In the genomic region with DNA sequence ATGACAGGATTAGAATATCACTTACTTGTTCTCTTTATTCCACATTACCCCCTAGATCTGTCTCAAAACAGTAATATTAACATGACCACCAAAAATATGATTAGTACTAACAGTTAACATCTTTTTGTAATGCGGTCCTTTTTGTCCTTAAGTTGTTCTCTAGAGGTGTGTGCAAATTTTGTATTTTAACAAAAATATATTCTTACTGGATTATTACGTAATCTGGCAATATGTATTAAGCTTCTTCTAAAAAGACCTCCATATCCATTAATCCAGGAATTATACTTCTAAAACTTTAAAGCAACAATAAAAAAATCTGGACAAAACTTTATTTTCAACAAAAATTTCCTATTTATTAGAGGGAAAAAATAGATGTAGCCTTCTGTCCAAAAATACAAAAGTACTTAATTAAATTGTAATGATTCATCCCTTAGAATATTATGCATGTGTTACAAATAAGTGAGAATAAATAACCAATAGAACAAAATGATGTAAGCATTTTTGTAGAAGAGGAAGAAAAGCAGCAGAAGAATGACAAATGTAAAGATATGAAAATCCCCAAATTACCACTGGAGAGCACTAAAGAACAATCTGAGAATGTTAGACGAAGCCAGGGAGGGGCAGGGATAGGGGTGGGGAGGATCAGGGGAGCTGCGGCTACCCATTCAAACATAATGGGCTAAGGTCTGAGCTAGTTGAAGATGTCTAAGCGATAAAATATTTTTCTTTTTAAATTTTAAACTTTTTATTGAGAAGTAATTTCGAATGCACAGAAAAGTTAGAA, we compare ENCODE assay signal across 29 cellular contexts.
DNase-seq lines count a peak whose midpoint lies in the region; ATAC-seq, FAIRE-seq and TF ChIP-seq lines count a peak whose summit lies in the region.
"Had no signal": no experiment of that assay in that cellular context is flagged by ENCODE, and none has a peak within 500 bp of the region (broad histone marks: within the 10 kb centered on the region; RNA-seq: fewer than 3 reads in every experiment).

No MANE protein-coding gene starts in this region.

- H3K23ac ChIP-seq in mesenchymal stem cell (ENCODE audit: low read length in 2 of 2): no peak overlapping the region

- peaks cover 0 to 19% (median 8%) of the 10 kb centered on the region in 11 donors for H3K9me3 Mint-ChIP-seq in naive thymus-derived CD4-positive, alpha-beta T cell
- H3K9me3 Mint-ChIP-seq in nephron progenitor cell: peaks cover 40% of the 10 kb centered on the region
- H3K9me3 Mint-ChIP-seq: activated CD4-positive, alpha-beta T cell treated with anti-CD3 and anti-CD28 coated beads, Interleukin-2, amount 10 ng/mL, durations not matched to agents 7 days and 5 days had no signal

- no peak for TF ChIP-seq POLR2A in GM12878 (IDR thresholded peaks at IDR 0.05; ENCODE audit: low read depth, low read length)

- no peaks in the 10 kb centered on the region for H3K4me1 Mint-ChIP-seq in naive thymus-derived CD4-positive, alpha-beta T cell
- peaks cover 26% of the 10 kb centered on the region for H3K4me1 Mint-ChIP-seq in nephron progenitor cell
- H3K4me1 Mint-ChIP-seq: activated CD4-positive, alpha-beta T cell treated with anti-CD3 and anti-CD28 coated beads, Interleukin-2, amount 10 ng/mL, durations not matched to agents 7 days and 5 days; activated CD8-positive, alpha-beta memory T cell treated with anti-CD3 and anti-CD28 coated beads, Interleukin-2, amount 10 ng/mL, durations not matched to agents 7 days and 5 days; naive B cell had no signal

- intact Hi-C loops in A673 (cut with micrococcal nuclease; ENCODE audit: unreplicated experiment): no loop called here
- intact Hi-C loops in GM12878 (cut with micrococcal nuclease; ENCODE audit: unreplicated experiment): no loop called here
- intact Hi-C loops in naive thymus-derived CD4-positive, alpha-beta T cell (cut with micrococcal nuclease): no loop called here

- H3K36me3 Mint-ChIP-seq in naive thymus-derived CD4-positive, alpha-beta T cell: no peaks in the 10 kb centered on the region
- H3K36me3 Mint-ChIP-seq in nephron progenitor cell (ENCODE audit: low read depth): peaks cover 27% of the 10 kb centered on the region
- H3K36me3 Mint-ChIP-seq: activated CD8-positive, alpha-beta memory T cell treated with anti-CD3 and anti-CD28 coated beads, Interleukin-2, amount 10 ng/mL, durations not matched to agents 7 days and 5 days; naive B cell had no signal

- no peaks in the 10 kb centered on the region for H4K20me1 ChIP-seq in GM12878 (ENCODE audit: control insufficient read depth, insufficient read depth)
- H4K20me1 ChIP-seq: BLaER1 treated with 17β-estradiol and CSF1 and Interleukin-3, amounts not matched to agents 10 nM and 100 nM had no signal

- RAD21 ChIA-PET in GM12878 (lab: Charles Lee; ENCODE audit: unreplicated experiment): no interaction called here

- no peak overlapping the region for H2BK12ac ChIP-seq in mesenchymal stem cell (ENCODE audit: low read length in 2 of 2)

- H3K9ac ChIP-seq in GM12878 (ENCODE audit: control insufficient read depth, insufficient read depth, low read length) (no peak overlapping the region), mesenchymal stem cell (ENCODE audit: low read length) (peak overlapping the region; percentile 10)
- H3K9ac ChIP-seq: BLaER1 treated with 17β-estradiol and CSF1 and Interleukin-3, amounts not matched to agents 10 nM and 100 nM; KMS-11 had no signal

- H2AK5ac ChIP-seq in mesenchymal stem cell (ENCODE audit: low read length, severe bottlenecking): no peak overlapping the region

- H4K91ac ChIP-seq in mesenchymal stem cell (ENCODE audit: low read length): no peak overlapping the region

- POLR2A ChIA-PET in A673 (lab: Charles Lee; ENCODE audit: low non-redundant PET): no interaction called here
- POLR2A ChIA-PET in GM12878 (lab: Charles Lee): no interaction called here
- POLR2A ChIA-PET in naive thymus-derived CD4-positive, alpha-beta T cell (lab: Charles Lee): no interaction called here

- WGBS in GM12878 (ENCODE audit: insufficient coverage, insufficient replicate concordance, low lambda C conversion rate, missing lambda C conversion rate): 30% methylated on average over 6 of the region's 6 CpGs
- WGBS in mesenchymal stem cell: no CpG with 5 or more reads among the region's 6 CpGs

- no peak overlapping the region for H3K4me3 ChIP-seq in A673 (ENCODE audit: low read depth, low read length, poor library complexity, severe bottlenecking)
- no peak overlapping the region for H3K4me3 ChIP-seq in GM12878
- peak overlapping the region in 1 of 2 experiments; percentile 41 for H3K4me3 ChIP-seq in mesenchymal stem cell (ENCODE audit: insufficient read depth in 1 of 2, low read depth in 1 of 2, low read length in 2 of 2)
- no peak overlapping the region for H3K4me3 ChIP-seq in naive thymus-derived CD4-positive, alpha-beta T cell (ENCODE audit: low read length)
- H3K4me3 ChIP-seq: adrenal gland; BLaER1 treated with 17β-estradiol and CSF1 and Interleukin-3, amounts not matched to agents 10 nM and 100 nM; body of pancreas; left ventricle myocardium inferior; transverse colon had no signal

- H2BK15ac ChIP-seq in mesenchymal stem cell (ENCODE audit: low read depth, poor library complexity, severe bottlenecking): no peak overlapping the region

- H3K4me2 ChIP-seq in GM12878 (ENCODE audit: control insufficient read depth, insufficient read depth) (no peak overlapping the region), mesenchymal stem cell (ENCODE audit: low read length, poor library complexity, severe bottlenecking) (no peak overlapping the region)
- H3K4me2 ChIP-seq: BLaER1 treated with 17β-estradiol and CSF1 and Interleukin-3, amounts not matched to agents 10 nM and 100 nM; KMS-11 had no signal

- H3K9me3 ChIP-seq in A673 (ENCODE audit: low read depth, low read length, poor library complexity, severe bottlenecking) (no peaks in the 10 kb centered on the region), GM12878 (replicated peaks; ENCODE audit: control insufficient read depth, insufficient read depth, low read length) (no peaks in the 10 kb centered on the region), mesenchymal stem cell (ENCODE audit: control insufficient read depth, low read length) (peaks cover 43% of the 10 kb centered on the region)
- H3K9me3 ChIP-seq in naive thymus-derived CD4-positive, alpha-beta T cell (ENCODE audit: control insufficient read depth in 2 of 3, low read length in 3 of 3): no peaks in the 10 kb centered on the region
- H3K9me3 ChIP-seq: adrenal gland, body of pancreas had no signal

- H3K79me2 ChIP-seq in GM12878 (ENCODE audit: control insufficient read depth, insufficient read depth, low read length): no peaks in the 10 kb centered on the region

- H3K36me3 ChIP-seq in A673 (ENCODE audit: insufficient read depth, low read length, poor library complexity, severe bottlenecking): no peaks in the 10 kb centered on the region
- no peaks in the 10 kb centered on the region for H3K36me3 ChIP-seq in GM12878 (ENCODE audit: control insufficient read depth in 2 of 2, insufficient read depth in 2 of 2, low read length in 1 of 2)
- H3K36me3 ChIP-seq in mesenchymal stem cell (ENCODE audit: control insufficient read depth in 1 of 2, insufficient read depth in 2 of 2, low read depth in 1 of 2, low read length in 2 of 2): no peaks in the 10 kb centered on the region
- H3K36me3 ChIP-seq in naive thymus-derived CD4-positive, alpha-beta T cell (ENCODE audit: control insufficient read depth in 2 of 3, insufficient read depth in 3 of 3, low read length in 3 of 3): no peaks in the 10 kb centered on the region
- H3K36me3 ChIP-seq: adrenal gland; BLaER1 treated with 17β-estradiol and CSF1 and Interleukin-3, amounts not matched to agents 10 nM and 100 nM; left ventricle myocardium inferior; transverse colon had no signal

- SMC1A ChIA-PET in GM12878 (lab: Charles Lee; ENCODE audit: uncharacterized antibody, unreplicated experiment): no interaction called here

- H2BK120ac ChIP-seq in mesenchymal stem cell (ENCODE audit: low read depth, low read length): no peak overlapping the region

- no peak overlapping the region for H4K8ac ChIP-seq in mesenchymal stem cell (ENCODE audit: low read length)

- H3K27ac ChIP-seq in A673 (ENCODE audit: low read depth, low read length, poor library complexity, severe bottlenecking): no peak overlapping the region
- H3K27ac ChIP-seq in GM12878 (ENCODE audit: control insufficient read depth, insufficient read depth): no peak overlapping the region
- H3K27ac ChIP-seq in mesenchymal stem cell (ENCODE audit: low read length, poor library complexity, severe bottlenecking): no peak overlapping the region
- H3K27ac ChIP-seq in naive thymus-derived CD4-positive, alpha-beta T cell (ENCODE audit: low read depth, low read length): no peak overlapping the region
- H3K27ac ChIP-seq: adrenal gland; BLaER1 treated with 17β-estradiol and CSF1 and Interleukin-3, amounts not matched to agents 10 nM and 100 nM; body of pancreas; epithelial cell of prostate; KMS-11; left ventricle myocardium inferior; transverse colon had no signal

- no TSS peak for BruUV-seq in A673 (replicated peaks; lab: Mats Ljungman, UMichigan)
- no TSS peak for BruUV-seq in GM12878 (replicated peaks; lab: Mats Ljungman, UMichigan)

- H3K18ac ChIP-seq in mesenchymal stem cell (ENCODE audit: low read depth in 1 of 2, low read length in 2 of 2): no peak overlapping the region

- H3K27me3 ChIP-seq in A673 (replicated peaks; ENCODE audit: insufficient read depth, low read depth, low read length, poor library complexity) (no peaks in the 10 kb centered on the region), GM12878 (replicated peaks in 1 of 2; ENCODE audit: control insufficient read depth in 2 of 2, insufficient read depth in 2 of 2, low read length in 1 of 2) (no peaks in the 10 kb centered on the region), mesenchymal stem cell (ENCODE audit: control insufficient read depth in 1 of 2, insufficient read depth in 1 of 2, low read length in 2 of 2) (no peaks in the 10 kb centered on the region)
- H3K27me3 ChIP-seq in naive thymus-derived CD4-positive, alpha-beta T cell (ENCODE audit: control insufficient read depth in 2 of 2, insufficient read depth in 2 of 2, low read length in 2 of 2): no peaks in the 10 kb centered on the region
- H3K27me3 ChIP-seq: adrenal gland; BLaER1 treated with 17β-estradiol and CSF1 and Interleukin-3, amounts not matched to agents 10 nM and 100 nM; body of pancreas; transverse colon had no signal

- no peak overlapping the region for H3K4me3 Mint-ChIP-seq in naive thymus-derived CD4-positive, alpha-beta T cell
- H3K4me3 Mint-ChIP-seq in nephron progenitor cell: no peak overlapping the region
- H3K4me3 Mint-ChIP-seq: activated CD4-positive, alpha-beta T cell treated with anti-CD3 and anti-CD28 coated beads, Interleukin-2, amount 10 ng/mL, durations not matched to agents 7 days and 5 days; activated CD8-positive, alpha-beta memory T cell treated with anti-CD3 and anti-CD28 coated beads, Interleukin-2, amount 10 ng/mL, durations not matched to agents 7 days and 5 days; mesothelial cell of epicardium; naive B cell; T-helper 1 cell treated with Interleukin-12 subunit alpha and Interleukin-12 subunit beta and Interleukin-4 antibody, amounts not matched to agents 30 μg/mL and 1 μg/mL, for 36 hours had no signal

- H2AFZ ChIP-seq in GM12878 (ENCODE audit: control insufficient read depth, low read depth, low read length): no peak overlapping the region
- H2AFZ ChIP-seq in mesenchymal stem cell (ENCODE audit: low read depth, low read length): no peak overlapping the region

- no peak for TF ChIP-seq EP300 in GM12878 (IDR thresholded peaks at IDR 0.05; ENCODE audit: borderline replicate concordance in 1 of 2, control insufficient read depth in 1 of 2, low read depth in 2 of 2, low read length in 2 of 2)

- no peak overlapping the region for H2BK5ac ChIP-seq in mesenchymal stem cell (ENCODE audit: low read depth, low read length, poor library complexity, severe bottlenecking)

- CTCF ChIA-PET in A673 (lab: Charles Lee) (no interaction called here), GM12878 (lab: Yijun Ruan, JAX) (no interaction called here)
- CTCF ChIA-PET in naive thymus-derived CD4-positive, alpha-beta T cell (lab: Charles Lee): no interaction called here

- DNase-seq in A673 (ENCODE audit: low spot score) (peak; percentile 12), NCI-H526 treated with DMSO at 0.1 percent for 48 hours (lab: John Stamatoyannopoulos, UW) (peak; percentile 6), GM12878 (ENCODE audit: low read depth, low spot score) (no peak), mesenchymal stem cell (no peak), nephron progenitor cell (no peak)
- no peak for DNase-seq in naive thymus-derived CD4-positive, alpha-beta T cell
- DNase-seq: activated CD4-positive, alpha-beta T cell treated with anti-CD3 and anti-CD28 coated beads, Interleukin-2, amount 10 ng/mL, durations not matched to agents 7 days and 5 days; activated CD8-positive, alpha-beta memory T cell treated with anti-CD3 and anti-CD28 coated beads, Interleukin-2, amount 10 ng/mL, durations not matched to agents 7 days and 5 days; activated naive CD4-positive, alpha-beta T cell; activated T-cell treated with anti-CD3 and anti-CD28 coated beads, Interleukin-2, amount 50 U/mL, for 48 hours; adrenal gland; body of pancreas; Calu3; cerebellar nuclear complex; left ventricle myocardium inferior; naive B cell; NCI-H1436; retina; small intestine; stimulated activated CD4-positive, alpha-beta T cell treated with anti-CD3 and anti-CD28 coated beads, Interleukin-1b, Interleukin-23, amount 100 ng/mL, for 48 hours; transverse colon had no signal

- ATAC-seq in GM12878 (0 out of 3 replicates have a peak, but pooled peaks have one; percentile 22), HG02759 (IDR thresholded peaks at IDR 0.05; ENCODE audit: unreplicated experiment) (no peak), HG03045 (IDR thresholded peaks at IDR 0.05; ENCODE audit: unreplicated experiment) (no peak)
- no peak for ATAC-seq in naive thymus-derived CD4-positive, alpha-beta T cell
- ATAC-seq: activated CD8-positive, alpha-beta memory T cell treated with anti-CD3 and anti-CD28 coated beads, Interleukin-2, amount 10 ng/mL, durations not matched to agents 7 days and 5 days; body of pancreas had no signal

- H3K4me1 ChIP-seq in A673 (ENCODE audit: insufficient read depth, low read length, poor library complexity, severe bottlenecking) (no peaks in the 10 kb centered on the region), GM12878 (ENCODE audit: control insufficient read depth, insufficient read depth, low read length) (no peaks in the 10 kb centered on the region), mesenchymal stem cell (ENCODE audit: control insufficient read depth, insufficient read depth, low read depth, low read length) (peaks cover 3% of the 10 kb centered on the region)
- no peaks in the 10 kb centered on the region for H3K4me1 ChIP-seq in naive thymus-derived CD4-positive, alpha-beta T cell (ENCODE audit: control insufficient read depth in 2 of 2, insufficient read depth in 2 of 2, low read length in 2 of 2)
- H3K4me1 ChIP-seq: adrenal gland; BLaER1 treated with 17β-estradiol and CSF1 and Interleukin-3, amounts not matched to agents 10 nM and 100 nM; body of pancreas; transverse colon had no signal

- TF ChIP-seq CTCF in A673 (conservative IDR thresholded peaks at IDR 0.05; ENCODE audit: low read depth, low read length) (no peak; the same call in 1 of the 2 replicates), GM12878 (IDR thresholded peaks at IDR 0.05 in 2 of 3, conservative IDR thresholded peaks at IDR 0.05 in 1 of 3; ENCODE audit: control insufficient read depth in 2 of 3, extremely low read depth in 1 of 3, insufficient read depth in 1 of 3, low read depth in 3 of 3, low read length in 3 of 3) (no peak; a peak in 1 of 6 replicates), nephron progenitor cell (IDR thresholded peaks at IDR 0.05) (no peak)

- H3K4ac ChIP-seq in mesenchymal stem cell (ENCODE audit: low read depth in 1 of 2, low read length in 2 of 2): no peak overlapping the region

- H3K14ac ChIP-seq in mesenchymal stem cell (ENCODE audit: low read length in 2 of 2): no peak overlapping the region

- H3K79me1 ChIP-seq in mesenchymal stem cell (replicated peaks; ENCODE audit: low read length, poor library complexity, severe bottlenecking): no peaks in the 10 kb centered on the region

- peaks cover 0 to 23% (median 10%) of the 10 kb centered on the region in 5 donors for H3K27me3 Mint-ChIP-seq in naive thymus-derived CD4-positive, alpha-beta T cell
- H3K27me3 Mint-ChIP-seq in nephron progenitor cell (ENCODE audit: low read depth, poor library complexity): no peaks in the 10 kb centered on the region
- H3K27me3 Mint-ChIP-seq: activated CD4-positive, alpha-beta T cell treated with anti-CD3 and anti-CD28 coated beads, Interleukin-2, amount 10 ng/mL, durations not matched to agents 7 days and 5 days; activated CD8-positive, alpha-beta memory T cell treated with anti-CD3 and anti-CD28 coated beads, Interleukin-2, amount 10 ng/mL, durations not matched to agents 7 days and 5 days had no signal

- in situ Hi-C loops in GM12878 (cut with MboI): no loop called here

- no peak for FAIRE-seq in GM12878 (lab: Jason Lieb, UNC)
- FAIRE-seq: RCC 7860, small intestine had no signal

- no peak for TF ChIP-seq RAD21 in GM12878 (IDR thresholded peaks at IDR 0.05; ENCODE audit: insufficient read depth, low read depth, low read length)

- H3K27ac Mint-ChIP-seq in naive thymus-derived CD4-positive, alpha-beta T cell: no peak overlapping the region
- H3K27ac Mint-ChIP-seq in nephron progenitor cell: no peak overlapping the region
- H3K27ac Mint-ChIP-seq: activated CD4-positive, alpha-beta T cell treated with anti-CD3 and anti-CD28 coated beads, Interleukin-2, amount 10 ng/mL, durations not matched to agents 7 days and 5 days; activated CD8-positive, alpha-beta memory T cell treated with anti-CD3 and anti-CD28 coated beads, Interleukin-2, amount 10 ng/mL, durations not matched to agents 7 days and 5 days; mesothelial cell of epicardium; naive B cell; T-helper 1 cell treated with Interleukin-12 subunit alpha and Interleukin-12 subunit beta and Interleukin-4 antibody, amounts not matched to agents 30 μg/mL and 1 μg/mL, for 36 hours had no signal

Comparison
In these comparisons a context has a peak if more than half of its experiments do, and no peak if none do; other contexts are left out.
1. DNase-seq: peak in A673 (single experiment) and NCI-H526 treated with DMSO at 0.1 percent for 48 hours (single experiment); none in GM12878 (single experiment), mesenchymal stem cell (single experiment), naive thymus-derived CD4-positive, alpha-beta T cell (0 of 9) and nephron progenitor cell (single experiment).